In genomic region chr13:84903391-84903790, GRCh38 we compare ENCODE assay signal across 31 cellular contexts.
"Had no signal": no experiment of that assay in that cellular context is flagged by ENCODE, and none has a peak within 500 bp of the region (broad histone marks: within the 10 kb centered on the region; RNA-seq: fewer than 3 reads in every experiment).

No MANE protein-coding gene starts in this region.

- H3K36me3 ChIP-seq: left lung, lower lobe of right lung, neural progenitor cell, neutrophil, ovary, right atrium auricular region, sigmoid colon, spleen, suprapubic skin, thoracic aorta, tibial artery, upper lobe of right lung had no signal

- H3K4me2 ChIP-seq: neural progenitor cell had no signal

- H2AFZ ChIP-seq: neural progenitor cell had no signal

- DNase-seq: hypothalamus; immature natural killer cell; kidney; left colon; left lung; lower lobe of right lung; mammary epithelial cell; naive B cell; natural killer cell; nephron progenitor cell; occipital lobe; ovary; sigmoid colon; small intestine; spleen; stimulated activated CD4-positive, alpha-beta T cell treated with anti-CD3 and anti-CD28 coated beads, Interleukin-4, amount 100 ng/mL, for 24 hours; stimulated activated naive CD4-positive, alpha-beta T cell; tibial artery; trophoblast cell; upper lobe of right lung had no signal

- H3K27me3 Mint-ChIP-seq: naive B cell; progenitor cell of endocrine pancreas; stimulated activated naive CD8-positive, alpha-beta T cell treated with anti-CD3 and anti-CD28 coated beads, Interleukin-15, Interleukin-2, amounts not matched to agents 100 ng/mL and 50 ng/mL, for 24 hours had no signal

- H3K27ac ChIP-seq: left lung, lower lobe of right lung, neural progenitor cell, neutrophil, ovary, right atrium auricular region, sigmoid colon, spleen, suprapubic skin, thoracic aorta, tibial artery, upper lobe of right lung had no signal

- H3K27me3 ChIP-seq: left lung, neural progenitor cell, neutrophil, ovary, right atrium auricular region, sigmoid colon, spleen, suprapubic skin, tibial artery, upper lobe of right lung had no signal

- H3K4me1 ChIP-seq: left lung, lower lobe of right lung, neural progenitor cell, right atrium auricular region, sigmoid colon, spleen, suprapubic skin, tibial artery, upper lobe of right lung had no signal

- H3K9me3 ChIP-seq: left lung, lower lobe of right lung, neutrophil, ovary, right atrium auricular region, sigmoid colon, spleen, suprapubic skin, thoracic aorta, tibial artery, upper lobe of right lung had no signal

- H3K4me3 ChIP-seq: left lung, lower lobe of right lung, neural progenitor cell, ovary, right atrium auricular region, sigmoid colon, spleen, suprapubic skin, thoracic aorta, tibial artery, upper lobe of right lung had no signal

- H3K4me1 Mint-ChIP-seq: immature natural killer cell; natural killer cell; nephron progenitor cell; neural progenitor cell; stimulated activated effector memory CD8-positive, alpha-beta T cell treated with anti-CD3 and anti-CD28 coated beads, Interleukin-12 subunit alpha, Interleukin-12 subunit beta, amount 100 ng/mL, for 72 hours had no signal

- H3K9ac ChIP-seq: neural progenitor cell had no signal

- H3K36me3 Mint-ChIP-seq: immature natural killer cell; mesothelial cell of epicardium; natural killer cell; neural progenitor cell; stimulated activated effector memory CD8-positive, alpha-beta T cell treated with anti-CD3 and anti-CD28 coated beads, Interleukin-12 subunit alpha, Interleukin-12 subunit beta, amount 100 ng/mL, for 72 hours had no signal

- FAIRE-seq: islet of Langerhans, small intestine, urothelium cell line had no signal

- H3K27ac Mint-ChIP-seq: immature natural killer cell; mesothelial cell of epicardium; naive B cell; natural killer cell; nephron progenitor cell; neural progenitor cell; progenitor cell of endocrine pancreas; stimulated activated effector memory CD8-positive, alpha-beta T cell treated with anti-CD3 and anti-CD28 coated beads, Interleukin-12 subunit alpha, Interleukin-12 subunit beta, amount 100 ng/mL, for 72 hours; stimulated activated naive CD8-positive, alpha-beta T cell treated with anti-CD3 and anti-CD28 coated beads, Interleukin-15, Interleukin-2, amounts not matched to agents 100 ng/mL and 50 ng/mL, for 24 hours had no signal

- H3K4me3 Mint-ChIP-seq: immature natural killer cell; mesothelial cell of epicardium; naive B cell; natural killer cell; nephron progenitor cell; neural progenitor cell; stimulated activated effector memory CD8-positive, alpha-beta T cell treated with anti-CD3 and anti-CD28 coated beads, Interleukin-12 subunit alpha, Interleukin-12 subunit beta, amount 100 ng/mL, for 72 hours; stimulated activated naive CD8-positive, alpha-beta T cell treated with anti-CD3 and anti-CD28 coated beads, Interleukin-15, Interleukin-2, amounts not matched to agents 100 ng/mL and 50 ng/mL, for 24 hours had no signal

- ATAC-seq: left colon; left lung; lower lobe of right lung; natural killer cell; stimulated activated effector memory CD8-positive, alpha-beta T cell treated with anti-CD3 and anti-CD28 coated beads, Interleukin-12 subunit alpha, Interleukin-12 subunit beta, amount 100 ng/mL, for 72 hours; upper lobe of right lung had no signal

- H3K9me3 Mint-ChIP-seq: immature natural killer cell; nephron progenitor cell; neural progenitor cell; stimulated activated effector memory CD8-positive, alpha-beta T cell treated with anti-CD3 and anti-CD28 coated beads, Interleukin-12 subunit alpha, Interleukin-12 subunit beta, amount 100 ng/mL, for 72 hours; stimulated activated naive CD8-positive, alpha-beta T cell treated with anti-CD3 and anti-CD28 coated beads, Interleukin-15, Interleukin-2, amounts not matched to agents 100 ng/mL and 50 ng/mL, for 24 hours had no signal
